Comparison of ENCODE assay signal across 11 cellular contexts in genomic region chr5:150510460-150511263, GRCh38. TPM values are rescaled to one million over a fixed set of nuclear protein-coding genes. Genes with fewer than 3 reads are reported as not detected.
A peak's percentile ranks its signal among the peaks of the same experiment; 100 is the strongest.
DNase-seq lines count a peak whose midpoint lies in the region; ATAC-seq, FAIRE-seq and TF ChIP-seq lines count a peak whose summit lies in the region.
"Had no signal": no experiment of that assay in that cellular context is flagged by ENCODE, and none has a peak within 500 bp of the region (broad histone marks: within the 10 kb centered on the region; RNA-seq: fewer than 3 reads in every experiment).

No MANE protein-coding gene starts in this region.

- no peaks in the 10 kb centered on the region for H3K36me3 Mint-ChIP-seq in naive thymus-derived CD8-positive, alpha-beta T cell

- H3K27me3 Mint-ChIP-seq in naive thymus-derived CD8-positive, alpha-beta T cell: no peaks in the 10 kb centered on the region

- H3K9me3 ChIP-seq in kidney (ENCODE audit: control insufficient read depth in 1 of 2, low read length in 2 of 2): no peaks in the 10 kb centered on the region
- H3K9me3 ChIP-seq in gastrocnemius medialis: no peaks in the 10 kb centered on the region

- no peaks in the 10 kb centered on the region for H3K27me3 ChIP-seq in gastrocnemius medialis

- TF ChIP-seq POLR2A in gastrocnemius medialis (IDR thresholded peaks at IDR 0.05): no peak

- FAIRE-seq in G401.6 (lab: Jason Lieb, UNC) (peak; percentile 66), kidney (lab: Jason Lieb, UNC) (no peak)
- FAIRE-seq: D721Med had no signal

- no peaks in the 10 kb centered on the region for H3K4me1 Mint-ChIP-seq in naive thymus-derived CD8-positive, alpha-beta T cell

- peak overlapping the region in 1 of 2 donors; percentile 28 for H3K9ac ChIP-seq in kidney (ENCODE audit: low read length in 2 of 2)

- no peak overlapping the region for H3K4me3 ChIP-seq in astrocyte of the spinal cord (ENCODE audit: low read depth, low read length)
- no peak overlapping the region for H3K4me3 ChIP-seq in kidney (ENCODE audit: low read length in 2 of 2)
- H3K4me3 ChIP-seq in gastrocnemius medialis: no peak overlapping the region

- H3K9me3 Mint-ChIP-seq in naive thymus-derived CD8-positive, alpha-beta T cell: no peaks in the 10 kb centered on the region

- no peak overlapping the region for H3K4me3 Mint-ChIP-seq in naive thymus-derived CD8-positive, alpha-beta T cell

- H3K4me1 ChIP-seq in kidney (ENCODE audit: control insufficient read depth in 1 of 2, insufficient read depth in 1 of 2, low read depth in 1 of 2, low read length in 2 of 2) (peaks cover 64 to 67% of the 10 kb centered on the region in 2 donors), gastrocnemius medialis (peaks cover 78 to 83% of the 10 kb centered on the region in 2 donors)

- H3K36me3 ChIP-seq in kidney (ENCODE audit: control insufficient read depth in 1 of 2, insufficient read depth in 2 of 2, low read length in 2 of 2) (no peaks in the 10 kb centered on the region), gastrocnemius medialis (no peaks in the 10 kb centered on the region)

- in situ Hi-C loops in astrocyte of the spinal cord (cut with HindIII; ENCODE audit: low sequenced_read_pairs): no loop called here
- in situ Hi-C loops in gastrocnemius medialis (cut with MboI; ENCODE audit: low sequenced_read_pairs in 4 of 4): loop anchor here in 1 of 4 donors (10.0 kb wide), 1 partner anchor 46 kb away; no protein-coding TSS in a partner anchor

- no peak for TF ChIP-seq CTCF in astrocyte of the spinal cord (IDR thresholded peaks at IDR 0.05; ENCODE audit: low read depth, low read length)
- TF ChIP-seq CTCF in kidney (IDR thresholded peaks at IDR 0.05; ENCODE audit: borderline replicate concordance, extremely low read depth, insufficient read depth): no peak
- TF ChIP-seq CTCF in gastrocnemius medialis (IDR thresholded peaks at IDR 0.05 in 4 of 5, conservative IDR thresholded peaks at IDR 0.05 in 1 of 5): no peak

- intact Hi-C loops in kidney (cut with DNase I) (no loop called here), gastrocnemius medialis (cut with DNase I; ENCODE audit: low total_unique reads) (no loop called here)

- ATAC-seq in gastrocnemius medialis (no peak), HG02973 (IDR thresholded peaks at IDR 0.05; ENCODE audit: unreplicated experiment) (no peak)
- ATAC-seq in naive thymus-derived CD8-positive, alpha-beta T cell: no peak

- H3K27ac Mint-ChIP-seq in naive thymus-derived CD8-positive, alpha-beta T cell: no peak overlapping the region

- DNase-seq in astrocyte of the spinal cord (ENCODE audit: low read depth, low spot score) (peak; percentile 29), kidney (no peak), gastrocnemius medialis (no peak), putamen (ENCODE audit: low spot score) (no peak)
- DNase-seq in effector CD4-positive, alpha-beta T cell: no peak
- DNase-seq in naive thymus-derived CD8-positive, alpha-beta T cell: no peak
- DNase-seq: activated CD4-positive, alpha-beta T cell treated with anti-CD3 and anti-CD28 coated beads for 48 hours; central memory CD4-positive, alpha-beta T cell had no signal

- H3K27ac ChIP-seq in kidney (ENCODE audit: low read depth in 2 of 2, low read length in 2 of 2) (peak overlapping the region; percentile 73 to 77), gastrocnemius medialis (peak overlapping the region; percentile 34 to 60 (median 48))

- POLR2A ChIA-PET in naive thymus-derived CD8-positive, alpha-beta T cell (lab: Charles Lee): no interaction called here

RNA-seq across cellular contexts. Expression of gene NDST1, which starts 2.7 kb away (rescaled TPM):
- total RNA-seq in kidney (60.7 TPM), gastrocnemius medialis (10 to 100 TPM; 36.1 to 70.5 (median 50.5) TPM)
- polyA plus RNA-seq in kidney (ENCODE audit: insufficient read depth, low read depth, low replicate concordance): 11.7 TPM
- under 1 TPM; 0.55 to 0.81 TPM for total RNA-seq in naive thymus-derived CD8-positive, alpha-beta T cell
- under 1 TPM in 1 of 3 donors, not detected in 2; 0.54 TPM for polyA plus RNA-seq in naive thymus-derived CD8-positive, alpha-beta T cell

Comparison
In these comparisons a context has a peak if more than half of its experiments do, and no peak if none do; other contexts are left out.
1. RNA of gene NDST1, which starts 2.7 kb away (total RNA-seq): 60.7 TPM in kidney (single experiment) and 36.1 to 70.5 TPM in gastrocnemius medialis; 0.55 to 0.81 TPM in naive thymus-derived CD8-positive, alpha-beta T cell; every median in the first group is over 10 times any median in the second.